Comparison of ENCODE assay signal across 15 cellular contexts in genomic region chr5:140576776-140577201, GRCh38. TPM values are rescaled to one million over a fixed set of nuclear protein-coding genes. Genes with fewer than 3 reads are reported as not detected.
DNase-seq lines count a peak whose midpoint lies in the region; ATAC-seq, FAIRE-seq and TF ChIP-seq lines count a peak whose summit lies in the region.
"Had no signal": no experiment of that assay in that cellular context is flagged by ENCODE, and none has a peak within 500 bp of the region (broad histone marks: within the 10 kb centered on the region; RNA-seq: fewer than 3 reads in every experiment).

No MANE protein-coding gene starts in this region.

- POLR2A ChIA-PET in A549 (lab: Yijun Ruan, JAX): no interaction called here
- POLR2A ChIA-PET in HEK293T (lab: Yijun Ruan, JAX): interaction anchor here (0.6 to 1.3 kb wide), 2 partner anchors 11 to 19 kb away, joined by 3 read pairs; partner anchors contain the start of gene SRA1

- no peaks in the 10 kb centered on the region for H3K36me3 ChIP-seq in muscle layer of duodenum (ENCODE audit: control insufficient read depth in 1 of 2, insufficient read depth in 2 of 2, low read length in 2 of 2)
- H3K36me3 ChIP-seq in trophoblast cell (ENCODE audit: control insufficient read depth in 1 of 2, insufficient read depth in 2 of 2, low read length in 2 of 2): no peaks in the 10 kb centered on the region
- H3K36me3 ChIP-seq: BLaER1, thoracic aorta had no signal

- DNase-seq in A549 (ENCODE audit: low read depth in 1 of 2, low spot score in 1 of 2) (no peak), HEK293T (ENCODE audit: extremely low spot score) (no peak), dermis blood vessel endothelial cell (peak; percentile 25), NCI-H1930 (lab: John Stamatoyannopoulos, UW) (no peak), NCI-H2171 treated with DMSO at 0.1 percent for 48 hours (lab: John Stamatoyannopoulos, UW) (no peak), NCI-H1694 (lab: John Stamatoyannopoulos, UW) (no peak), trophoblast cell (no peak)
- DNase-seq: activated T-cell treated with anti-CD3 and anti-CD28 coated beads for 4 hours, PC-9 had no signal

- TF ChIP-seq RAD21 in A549 (conservative IDR thresholded peaks at IDR 0.05 in 1 of 2, IDR thresholded peaks at IDR 0.05 in 1 of 2): no peak

- TF ChIP-seq CTCF in A549 (IDR thresholded peaks at IDR 0.05): no peak

- ATAC-seq in A549: peak in 1 of 2 experiments; percentile 22; a peak in 1 of 6 replicates

- H3K4me2 ChIP-seq in A549 (no peak overlapping the region), trophoblast cell (ENCODE audit: low read length) (no peak overlapping the region)
- H3K4me2 ChIP-seq: BLaER1, PC-9 had no signal

- peak; percentile 73 for FAIRE-seq in A549 (lab: Jason Lieb, UNC)
- FAIRE-seq: GM19239, islet of Langerhans, TTC549 had no signal

- no peak overlapping the region for H2BK5ac ChIP-seq in trophoblast cell (ENCODE audit: low read depth, low read length, poor library complexity)

- no peaks in the 10 kb centered on the region for H3K79me1 ChIP-seq in trophoblast cell (ENCODE audit: low read length)

- TF ChIP-seq EP300 in A549 (IDR thresholded peaks at IDR 0.05): no peak

- CTCF ChIA-PET in A549 (lab: Yijun Ruan, JAX) (interaction anchor here (0.8 to 2.6 kb wide), 5 partner anchors 10 to 75 kb away, joined by 3 to 11 read pairs (median 3); no protein-coding TSS in a partner anchor), HEK293T (lab: Yijun Ruan, JAX) (interaction anchor here (0.6 kb wide), 1 partner anchor 460 kb away, joined by 3 read pairs; no protein-coding TSS in a partner anchor)

- no peak overlapping the region for H2AFZ ChIP-seq in trophoblast cell (ENCODE audit: insufficient read depth, low read length, poor library complexity)
- H2AFZ ChIP-seq: PC-9 had no signal

- H3K23ac ChIP-seq in trophoblast cell (ENCODE audit: low read length): no peak overlapping the region

- no peak overlapping the region for H4K12ac ChIP-seq in trophoblast cell (ENCODE audit: low read depth, low read length)

- H3K4me1 ChIP-seq in A549 (no peaks in the 10 kb centered on the region), muscle layer of duodenum (ENCODE audit: control insufficient read depth in 1 of 2, insufficient read depth in 2 of 2, low read length in 2 of 2) (no peaks in the 10 kb centered on the region), trophoblast cell (ENCODE audit: control insufficient read depth in 1 of 2, insufficient read depth in 2 of 2, low read length in 2 of 2) (no peaks in the 10 kb centered on the region)
- H3K4me1 ChIP-seq: BLaER1 had no signal

- no peak overlapping the region for H3K18ac ChIP-seq in trophoblast cell (ENCODE audit: low read length)

- H3K4ac ChIP-seq in trophoblast cell (ENCODE audit: low read depth, low read length): no peak overlapping the region

- TF ChIP-seq POLR2A in A549 (IDR thresholded peaks at IDR 0.05; ENCODE audit: low read length): no peak

- H4K8ac ChIP-seq in trophoblast cell (ENCODE audit: low read depth, low read length): no peak overlapping the region

- no peak overlapping the region for H3K4me3 ChIP-seq in A549
- H3K4me3 ChIP-seq in muscle layer of duodenum (ENCODE audit: low read depth in 1 of 2, low read length in 2 of 2): no peak overlapping the region
- H3K4me3 ChIP-seq in trophoblast cell (ENCODE audit: low read depth, low read length): no peak overlapping the region
- H3K4me3 ChIP-seq: BLaER1, PC-9, thoracic aorta had no signal

- H3K79me2 ChIP-seq in trophoblast cell (ENCODE audit: control insufficient read depth, insufficient read depth, low read length, poor library complexity): no peaks in the 10 kb centered on the region

- H3K9ac ChIP-seq in trophoblast cell (ENCODE audit: low read length): no peak overlapping the region
- H3K9ac ChIP-seq: BLaER1 had no signal

- H2AK5ac ChIP-seq in trophoblast cell (ENCODE audit: low read length): no peak overlapping the region

- WGBS in A549 (ENCODE audit: missing lambda C conversion rate): 64% methylated on average over 2 of the region's 2 CpGs
- WGBS in trophoblast cell (ENCODE audit: extremely low coverage, insufficient coverage, insufficient read length): no CpG with 5 or more reads among the region's 2 CpGs

- no peak overlapping the region for H3K14ac ChIP-seq in trophoblast cell (ENCODE audit: low read length)

- H3K27ac ChIP-seq in A549 (peak overlapping the region in 1 of 2 experiments; percentile 8; a peak in 1 of 6 replicates), muscle layer of duodenum (ENCODE audit: low read length) (peak overlapping the region; percentile 20), trophoblast cell (ENCODE audit: low read depth, low read length) (no peak overlapping the region)
- H3K27ac ChIP-seq: BLaER1, PC-9 had no signal

- H3K27me3 ChIP-seq in muscle layer of duodenum (ENCODE audit: low read depth, low read length): no peaks in the 10 kb centered on the region
- H3K27me3 ChIP-seq in trophoblast cell (ENCODE audit: insufficient read depth, low read length): no peaks in the 10 kb centered on the region
- H3K27me3 ChIP-seq: BLaER1 had no signal

- no peak overlapping the region for H2BK12ac ChIP-seq in trophoblast cell (ENCODE audit: low read length)

- H3K9me3 ChIP-seq in A549: no peaks in the 10 kb centered on the region
- no peaks in the 10 kb centered on the region for H3K9me3 ChIP-seq in muscle layer of duodenum (ENCODE audit: control insufficient read depth in 1 of 2, low read length in 2 of 2)
- peaks cover 3% of the 10 kb centered on the region for H3K9me3 ChIP-seq in trophoblast cell (ENCODE audit: insufficient read depth, low read depth, low read length)
- H3K9me3 ChIP-seq: BLaER1, thoracic aorta had no signal

- H2BK120ac ChIP-seq in trophoblast cell (ENCODE audit: insufficient read depth, low read length, poor library complexity): no peak overlapping the region

- no peak overlapping the region for H4K91ac ChIP-seq in trophoblast cell (ENCODE audit: low read depth, low read length)

TF ChIP-seq in A549, 52 proteins besides CTCF, POLR2A, EP300 and RAD21 (continues in another document):
- TF ChIP-seq FOSB (CRISPR knock-in tag; IDR thresholded peaks at IDR 0.05): no peak
- no peak for TF ChIP-seq EHMT2 (IDR thresholded peaks at IDR 0.05; ENCODE audit: low read depth)
- TF ChIP-seq E2F6 (IDR thresholded peaks at IDR 0.05; ENCODE audit: borderline replicate concordance, low read depth): no peak

TF ChIP-seq in HEK293T, 16 proteins besides CTCF, POLR2A, EP300 and RAD21:
- TF ChIP-seq LEF1 (IDR thresholded peaks at IDR 0.05; ENCODE audit: borderline replicate concordance): no peak
- TF ChIP-seq FOXM1 (IDR thresholded peaks at IDR 0.05; ENCODE audit: borderline replicate concordance): no peak
- TF ChIP-seq ZNF384 (IDR thresholded peaks at IDR 0.05): no peak
- TF ChIP-seq PKNOX1 (IDR thresholded peaks at IDR 0.05): peak; percentile 22; the same call in 1 of the 2 replicates
TF ChIP-seq in HEK293T: peak in this region for 1.

RNA-seq across cellular contexts. Expression of gene SLC35A4, which starts 12.2 kb away (rescaled TPM):
- polyA plus RNA-seq in A549 (2011; rRNA removed) (79.5 and 135 TPM in 2 replicates), A549 (2017; fragmentation: RNase III; extraction: RNeasy Plus Mini Kit Qiagen cat#74134 plus additional on column Dnase treatment) (62.1 to 70.3 TPM (median 65.6 TPM) in 3 replicates)
- 95.2 and 118 TPM in 2 replicates for polyA plus RNA-seq in A549 (2012; cell fraction: cytosol; rRNA removed)
- 70.8 and 86.9 TPM in 2 replicates for polyA plus RNA-seq in A549 (2012; cell fraction: nucleus; rRNA removed)
- 107 and 136 TPM in 2 replicates for polyA minus RNA-seq in A549 (2011; rRNA and poly(A)+ RNA removed)
- 30.1 and 61.0 TPM in 2 replicates for total RNA-seq in dermis blood vessel endothelial cell
- polyA plus RNA-seq in trophoblast cell (2013): 64.7 and 66.8 TPM in 2 replicates

RNA-seq across cellular contexts. Expression of gene APBB3, which starts 12.4 kb away (rescaled TPM):
- polyA plus RNA-seq in A549 (2011; rRNA removed): 11.7 and 13.4 TPM in 2 replicates
- 10.4 and 10.5 TPM in 2 replicates for polyA plus RNA-seq in A549 (2012; cell fraction: cytosol; rRNA removed)
- polyA plus RNA-seq in A549 (2012; cell fraction: nucleus; rRNA removed): 102 and 116 TPM in 2 replicates
- 7.1 to 10.6 TPM (median 9.4 TPM) in 3 replicates for polyA plus RNA-seq in A549 (2017; fragmentation: RNase III; extraction: RNeasy Plus Mini Kit Qiagen cat#74134 plus additional on column Dnase treatment)
- polyA minus RNA-seq in A549 (2011; rRNA and poly(A)+ RNA removed): 16.8 and 17.7 TPM in 2 replicates
- 8.2 and 16.2 TPM in 2 replicates for total RNA-seq in dermis blood vessel endothelial cell
- 7.4 and 8.2 TPM in 2 replicates for polyA plus RNA-seq in trophoblast cell (2013)

RNA-seq across cellular contexts. Expression of gene SRA1, which starts 19.5 kb away (rescaled TPM):
- polyA plus RNA-seq in A549 (2011; rRNA removed): 48.1 and 50.8 TPM in 2 replicates
- polyA plus RNA-seq in A549 (2012; cell fraction: cytosol; rRNA removed): 27.9 and 30.4 TPM in 2 replicates
- 18.5 and 21.7 TPM in 2 replicates for polyA plus RNA-seq in A549 (2012; cell fraction: nucleus; rRNA removed)
- polyA plus RNA-seq in A549 (2017; fragmentation: RNase III; extraction: RNeasy Plus Mini Kit Qiagen cat#74134 plus additional on column Dnase treatment): 28.6 to 32.1 TPM (median 30.3 TPM) in 3 replicates
- polyA minus RNA-seq in A549 (2011; rRNA and poly(A)+ RNA removed): 26.5 and 32.6 TPM in 2 replicates
- total RNA-seq in dermis blood vessel endothelial cell: 19.1 and 25.7 TPM in 2 replicates
- polyA plus RNA-seq in trophoblast cell (2013): 26.1 and 29.2 TPM in 2 replicates

RNA-seq across cellular contexts. Expression of gene EIF4EBP3, which starts 29.3 kb away (rescaled TPM):
- 2.0 and 2.9 TPM in 2 replicates for polyA plus RNA-seq in A549 (2011; rRNA removed)
- 0.79 and 1.1 TPM in 2 replicates for polyA plus RNA-seq in A549 (2012; cell fraction: cytosol; rRNA removed)
- 2.1 and 3.8 TPM in 2 replicates for polyA plus RNA-seq in A549 (2012; cell fraction: nucleus; rRNA removed)
- polyA plus RNA-seq in A549 (2017; fragmentation: RNase III; extraction: RNeasy Plus Mini Kit Qiagen cat#74134 plus additional on column Dnase treatment): 0.96 to 1.6 TPM (median 1.2 TPM) in 3 replicates
- 2.2 and 3.0 TPM in 2 replicates for polyA minus RNA-seq in A549 (2011; rRNA and poly(A)+ RNA removed)
- total RNA-seq in dermis blood vessel endothelial cell: 0.37 and 0.51 TPM in 2 replicates
- polyA plus RNA-seq in trophoblast cell (2013): 9.4 and 10.7 TPM in 2 replicates

RNA-seq across cellular contexts. Expression of gene CD14, which starts 56.2 kb away (rescaled TPM):
- polyA plus RNA-seq in A549 (2011; rRNA removed) (3.3 and 6.3 TPM in 2 replicates), A549 (2017; fragmentation: RNase III; extraction: RNeasy Plus Mini Kit Qiagen cat#74134 plus additional on column Dnase treatment) (2.0 to 3.5 TPM (median 2.9 TPM) in 3 replicates)
- 3.4 and 4.3 TPM in 2 replicates for polyA plus RNA-seq in A549 (2012; cell fraction: cytosol; rRNA removed)
- polyA plus RNA-seq in A549 (2012; cell fraction: nucleus; rRNA removed): 8.4 and 11.5 TPM in 2 replicates
- polyA minus RNA-seq in A549 (2011; rRNA and poly(A)+ RNA removed): 1.4 and 2.0 TPM in 2 replicates
- total RNA-seq in dermis blood vessel endothelial cell: 1.7 and 3.2 TPM in 2 replicates
- 0.19 and 0.24 TPM in 2 replicates for polyA plus RNA-seq in trophoblast cell (2013)
